ENCODE assay signal across 15 cellular contexts in the genomic region with DNA sequence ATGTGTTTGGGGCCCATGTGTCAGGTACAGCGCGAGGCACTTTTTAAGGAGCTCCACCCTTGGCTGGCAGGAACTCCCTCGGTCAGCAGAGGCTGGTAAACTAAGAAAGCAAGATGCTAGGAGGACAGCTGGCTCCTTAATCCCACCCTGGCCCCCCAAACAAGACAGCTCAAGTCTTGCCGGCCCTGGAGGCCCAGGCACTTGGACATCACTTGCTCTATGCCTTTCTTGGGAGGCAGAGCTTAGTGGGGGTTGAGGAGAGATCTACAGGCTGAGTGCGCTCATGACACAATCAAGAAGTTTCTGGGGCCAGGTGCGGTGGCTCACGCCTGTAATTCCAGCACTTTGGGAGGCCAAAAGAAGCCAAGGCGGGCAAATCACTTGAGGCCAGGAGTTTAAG.
A peak's percentile ranks its signal among the peaks of the same experiment; 100 is the strongest.
DNase-seq lines count a peak whose midpoint lies in the region; ATAC-seq and TF ChIP-seq lines count a peak whose summit lies in the region.
"Had no signal": no experiment of that assay in that cellular context is flagged by ENCODE, and none has a peak within 500 bp of the region (broad histone marks: within the 10 kb centered on the region; RNA-seq: fewer than 3 reads in every experiment).

No MANE protein-coding gene starts in this region.

- no peak for TF ChIP-seq CTCF in esophagus muscularis mucosa (IDR thresholded peaks at IDR 0.05)
- no peak for TF ChIP-seq CTCF in spleen (IDR thresholded peaks at IDR 0.05 in 8 of 11, conservative IDR thresholded peaks at IDR 0.05 in 3 of 11)
- TF ChIP-seq CTCF in mucosa of descending colon (IDR thresholded peaks at IDR 0.05) = no peak
- no peak for TF ChIP-seq CTCF in endodermal cell (conservative IDR thresholded peaks at IDR 0.05)

- H3K27me3 Mint-ChIP-seq in T-helper 1 cell treated with Interleukin-12 subunit alpha and Interleukin-12 subunit beta and Interleukin-4 antibody, amounts not matched to agents 30 μg/mL and 1 μg/mL, for 36 hours (ENCODE audit: low read depth) = no peaks in the 10 kb centered on the region
- H3K27me3 Mint-ChIP-seq in T-cell (no peaks in the 10 kb centered on the region), endodermal cell (ENCODE audit: insufficient read depth) (no peaks in the 10 kb centered on the region)

- ATAC-seq in T-cell (replicated peaks in 1 of 4) (no peak), mucosa of descending colon (no peak)

- no peak overlapping the region for H3K4me3 ChIP-seq in esophagus muscularis mucosa
- H3K4me3 ChIP-seq in spleen = no peak overlapping the region
- H3K4me3 ChIP-seq in mucosa of descending colon = no peak overlapping the region
- no peak overlapping the region for H3K4me3 ChIP-seq in endodermal cell (ENCODE audit: low read length)
- H3K4me3 ChIP-seq: SK-N-MC had no signal

- peak overlapping the region; percentile 89 for H3K27ac Mint-ChIP-seq in T-helper 1 cell treated with Interleukin-12 subunit alpha and Interleukin-12 subunit beta and Interleukin-4 antibody, amounts not matched to agents 30 μg/mL and 1 μg/mL, for 36 hours
- H3K27ac Mint-ChIP-seq in T-cell = peak overlapping the region; percentile 97 to 99
- no peak overlapping the region for H3K27ac Mint-ChIP-seq in endodermal cell
- H3K27ac Mint-ChIP-seq: H9 had no signal

- H3K9me3 ChIP-seq in esophagus muscularis mucosa (no peaks in the 10 kb centered on the region), spleen (no peaks in the 10 kb centered on the region), mucosa of descending colon (no peaks in the 10 kb centered on the region), endodermal cell (ENCODE audit: control insufficient read depth, low read length) (no peaks in the 10 kb centered on the region)

- H3K9me3 Mint-ChIP-seq in T-helper 1 cell treated with Interleukin-12 subunit alpha and Interleukin-12 subunit beta and Interleukin-4 antibody, amounts not matched to agents 30 μg/mL and 1 μg/mL, for 36 hours = no peaks in the 10 kb centered on the region
- H3K9me3 Mint-ChIP-seq in T-cell (no peaks in the 10 kb centered on the region), endodermal cell (no peaks in the 10 kb centered on the region)
- H3K9me3 Mint-ChIP-seq: H9 had no signal

- peaks cover 0 to 4% (median 0%) of the 10 kb centered on the region in 4 donors for H3K36me3 ChIP-seq in esophagus muscularis mucosa
- peaks cover 0 to 31% (median 2%) of the 10 kb centered on the region in 6 donors for H3K36me3 ChIP-seq in spleen
- no peaks in the 10 kb centered on the region for H3K36me3 ChIP-seq in mucosa of descending colon (ENCODE audit: low read depth)
- no peaks in the 10 kb centered on the region for H3K36me3 ChIP-seq in endodermal cell (ENCODE audit: control insufficient read depth, insufficient read depth, low read length)

- no peak for TF ChIP-seq EP300 in esophagus muscularis mucosa (IDR thresholded peaks at IDR 0.05)

- H3K4me3 Mint-ChIP-seq in T-helper 1 cell treated with Interleukin-12 subunit alpha and Interleukin-12 subunit beta and Interleukin-4 antibody, amounts not matched to agents 30 μg/mL and 1 μg/mL, for 36 hours = no peak overlapping the region
- peak overlapping the region; percentile 66 to 72 (median 67) for H3K4me3 Mint-ChIP-seq in T-cell
- no peak overlapping the region for H3K4me3 Mint-ChIP-seq in endodermal cell
- H3K4me3 Mint-ChIP-seq: H9 had no signal

- DNase-seq in T-helper 1 cell (no peak), T-cell (no peak), esophagus muscularis mucosa (ENCODE audit: extremely low spot score) (no peak), spleen (no peak), kidney tubule cell (ENCODE audit: low spot score) (no peak), mucosa of descending colon (no peak), endodermal cell (no peak)
- DNase-seq: central memory CD4-positive, alpha-beta T cell; H9; NCI-H2171; retina; stimulated activated CD4-positive, alpha-beta T cell treated with anti-CD3 and anti-CD28 coated beads, Interleukin-4, amount 100 ng/mL, for 24 hours had no signal

- H3K9ac ChIP-seq in endodermal cell (ENCODE audit: extremely low read depth, low read length, poor library complexity, severe bottlenecking) = no peak overlapping the region

- peaks cover 95 to 99% (median 97%) of the 10 kb centered on the region in 4 donors for H3K4me1 ChIP-seq in esophagus muscularis mucosa
- H3K4me1 ChIP-seq in spleen = peaks cover 63 to 100% (median 86%) of the 10 kb centered on the region in 6 donors
- peaks cover 10% of the 10 kb centered on the region for H3K4me1 ChIP-seq in mucosa of descending colon (ENCODE audit: low read depth)
- H3K4me1 ChIP-seq in endodermal cell (ENCODE audit: control insufficient read depth, insufficient read depth, low read length) = no peaks in the 10 kb centered on the region

- CTCF ChIA-PET in T-cell (lab: Charles Lee) = interaction anchor here (1.2 to 1.6 kb wide), 8 partner anchors 10 to 53 kb away, joined by 3 to 6 read pairs (median 4); no protein-coding TSS in a partner anchor

- intact Hi-C loops in esophagus muscularis mucosa (cut with DNase I) = loop anchor here (5.0 kb wide), 1 partner anchor 130 kb away; no protein-coding TSS in a partner anchor
- intact Hi-C loops in spleen (cut with DNase I; ENCODE audit: low total_unique reads) = loop anchor here (5.0 kb wide), 1 partner anchor 130 kb away; no protein-coding TSS in a partner anchor
- intact Hi-C loops in mucosa of descending colon (cut with DNase I, micrococcal nuclease) = no loop called here

- peaks cover 28% of the 10 kb centered on the region for H3K36me3 Mint-ChIP-seq in T-helper 1 cell treated with Interleukin-12 subunit alpha and Interleukin-12 subunit beta and Interleukin-4 antibody, amounts not matched to agents 30 μg/mL and 1 μg/mL, for 36 hours (ENCODE audit: low read depth)
- H3K36me3 Mint-ChIP-seq in T-cell (peaks cover 13% of the 10 kb centered on the region), endodermal cell (ENCODE audit: low read depth) (no peaks in the 10 kb centered on the region)

- TF ChIP-seq POLR2A in esophagus muscularis mucosa (IDR thresholded peaks at IDR 0.05; ENCODE audit: low read depth) (no peak), spleen (IDR thresholded peaks at IDR 0.05) (no peak)

- peak overlapping the region; percentile 59 to 99 (median 82) for H3K27ac ChIP-seq in esophagus muscularis mucosa (replicated peaks in 1 of 4)
- H3K27ac ChIP-seq in spleen = peak overlapping the region; percentile 44 to 98 (median 78)
- no peak overlapping the region for H3K27ac ChIP-seq in endodermal cell (ENCODE audit: low read depth, low read length)
- H3K27ac ChIP-seq: 22Rv1, SK-N-MC had no signal

- peaks cover 67% of the 10 kb centered on the region for H3K4me1 Mint-ChIP-seq in T-helper 1 cell treated with Interleukin-12 subunit alpha and Interleukin-12 subunit beta and Interleukin-4 antibody, amounts not matched to agents 30 μg/mL and 1 μg/mL, for 36 hours (ENCODE audit: low read depth)
- peaks cover 97 to 100% (median 99%) of the 10 kb centered on the region in 3 donors for H3K4me1 Mint-ChIP-seq in T-cell
- H3K4me1 Mint-ChIP-seq in endodermal cell = peaks cover 5% of the 10 kb centered on the region

- WGBS in esophagus muscularis mucosa = 94% methylated on average over 8 of the region's 8 CpGs
- WGBS in spleen, 5 donors = 91 to 99% (median 93%) methylated on average over 7 to 8 of the region's 8 CpGs
- WGBS in endodermal cell (ENCODE audit: insufficient coverage in 1 of 2, insufficient read length in 1 of 2), 2 experiments = 90 to 96% methylated on average over 8 of the region's 8 CpGs

- POLR2A ChIA-PET in T-cell (lab: Charles Lee) = interaction anchor here (0.9 to 1.0 kb wide), 4 partner anchors 9 to 41 kb away, joined by 3 to 7 read pairs (median 4); no protein-coding TSS in a partner anchor

- H3K27me3 ChIP-seq in esophagus muscularis mucosa (no peaks in the 10 kb centered on the region), spleen (replicated peaks in 1 of 7) (no peaks in the 10 kb centered on the region), endodermal cell (ENCODE audit: control insufficient read depth, insufficient read depth, low read length, poor library complexity, severe bottlenecking) (no peaks in the 10 kb centered on the region)

Comparison
In these comparisons a context has a peak if more than half of its experiments do, and no peak if none do; other contexts are left out.
1. H3K4me3 Mint-ChIP-seq: peak in T-cell (3 of 3); none in T-helper 1 cell treated with Interleukin-12 subunit alpha and Interleukin-12 subunit beta and Interleukin-4 antibody, amounts not matched to agents 30 μg/mL and 1 μg/mL, for 36 hours (single experiment) and endodermal cell (single experiment).
2. intact Hi-C loops: an anchor here in esophagus muscularis mucosa (5.0 kb wide) and spleen (5.0 kb wide); none called in mucosa of descending colon.